1 cellular context compared by ENCODE assay signal in the genomic region with DNA sequence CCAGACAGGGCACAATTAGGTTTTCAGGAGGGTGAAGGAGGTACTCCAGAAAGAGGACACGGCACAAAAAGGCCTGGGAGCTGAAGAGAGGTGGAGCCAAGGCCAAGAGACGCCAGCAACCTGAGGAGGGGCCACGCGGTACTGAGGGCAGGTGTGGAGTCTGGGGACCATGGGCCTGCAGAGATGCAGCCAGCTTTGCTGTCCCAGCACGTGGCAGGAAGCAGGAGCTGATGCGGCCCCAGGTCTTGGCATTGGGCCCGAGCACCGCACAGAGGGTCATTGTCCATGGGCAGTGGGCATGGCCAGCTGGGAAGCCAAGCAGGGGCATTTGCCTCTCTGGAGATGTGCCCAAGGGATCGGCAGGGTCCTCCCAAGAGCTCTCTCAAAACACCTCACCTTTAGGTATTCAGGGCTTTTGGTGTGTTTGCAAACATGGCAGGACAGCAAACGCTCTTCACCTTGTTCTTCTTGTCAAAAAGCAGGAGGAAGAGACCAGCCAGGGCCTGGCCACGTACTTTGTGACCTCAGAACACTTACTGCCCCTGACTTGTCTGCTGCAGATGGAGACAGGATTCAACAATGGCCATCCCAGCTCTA.
TF ChIP-seq lines count a peak whose summit lies in the region.

No MANE protein-coding gene starts in this region.

TF ChIP-seq in HepG2, 621 proteins besides CTCF, POLR2A, EP300 and RAD21 (continued from another document and continues in another):
- TF ChIP-seq CEBPZ (IDR thresholded peaks at IDR 0.05; ENCODE audit: low read length) (no peak), ZNF768 (CRISPR knock-in tag; IDR thresholded peaks at IDR 0.05) (peak; percentile 74; the same call in 1 of the 2 replicates), THYN1 (CRISPR knock-in tag; IDR thresholded peaks at IDR 0.05; ENCODE audit: borderline replicate concordance, low read depth) (0 out of 2 replicates have a peak, but pooled peaks have one; percentile 51), SALL2 (CRISPR knock-in tag; IDR thresholded peaks at IDR 0.05) (0 out of 2 replicates have a peak, but pooled peaks have one; percentile 40), MEIS2 (CRISPR knock-in tag; IDR thresholded peaks at IDR 0.05) (no peak), ZNF160 (CRISPR knock-in tag; IDR thresholded peaks at IDR 0.05) (0 out of 2 replicates have a peak, but pooled peaks have one; percentile 52), ZNF644 (CRISPR knock-in tag; IDR thresholded peaks at IDR 0.05; ENCODE audit: low read depth) (peak; percentile 65), PHF20 (CRISPR knock-in tag; IDR thresholded peaks at IDR 0.05) (no peak), CBX5 (CRISPR knock-in tag; IDR thresholded peaks at IDR 0.05; ENCODE audit: borderline replicate concordance) (peak; percentile 63; the same call in 1 of the 2 replicates), ARID2 (CRISPR knock-in tag; IDR thresholded peaks at IDR 0.05; ENCODE audit: borderline replicate concordance) (peak; percentile 83; the same call in 1 of the 2 replicates), MIER3 (CRISPR knock-in tag; IDR thresholded peaks at IDR 0.05; ENCODE audit: borderline replicate concordance) (0 out of 2 replicates have a peak, but pooled peaks have one; percentile 61), BCL3 (CRISPR knock-in tag; IDR thresholded peaks at IDR 0.05) (0 out of 2 replicates have a peak, but pooled peaks have one; percentile 45), ZNF512 (CRISPR knock-in tag; IDR thresholded peaks at IDR 0.05) (0 out of 2 replicates have a peak, but pooled peaks have one; percentile 61), SALL1 (CRISPR knock-in tag; IDR thresholded peaks at IDR 0.05) (peak; percentile 77), MXD4 (CRISPR knock-in tag; IDR thresholded peaks at IDR 0.05) (peak; percentile 65; the same call in 1 of the 2 replicates), ZNF546 (CRISPR knock-in tag; conservative IDR thresholded peaks at IDR 0.05) (no peak), ZNF746 (CRISPR knock-in tag; IDR thresholded peaks at IDR 0.05) (no peak; the same call in 1 of the 2 replicates), KDM5B (CRISPR knock-in tag; IDR thresholded peaks at IDR 0.05; ENCODE audit: borderline replicate concordance) (peak; percentile 71; the same call in 1 of the 2 replicates), ZNF350 (CRISPR knock-in tag; IDR thresholded peaks at IDR 0.05; ENCODE audit: borderline replicate concordance, low read depth) (peak; percentile 64; the same call in 1 of the 2 replicates), ZNF367 (CRISPR knock-in tag; IDR thresholded peaks at IDR 0.05; ENCODE audit: borderline replicate concordance) (no peak), NFAT5 (CRISPR knock-in tag; IDR thresholded peaks at IDR 0.05) (0 out of 2 replicates have a peak, but pooled peaks have one; percentile 32), ZNF605 (CRISPR knock-in tag; IDR thresholded peaks at IDR 0.05) (peak; percentile 61; the same call in 1 of the 2 replicates), ZFP91 (CRISPR knock-in tag; IDR thresholded peaks at IDR 0.05; ENCODE audit: borderline replicate concordance) (peak; percentile 54; the same call in 1 of the 2 replicates)
- TF ChIP-seq, protein P1, sequence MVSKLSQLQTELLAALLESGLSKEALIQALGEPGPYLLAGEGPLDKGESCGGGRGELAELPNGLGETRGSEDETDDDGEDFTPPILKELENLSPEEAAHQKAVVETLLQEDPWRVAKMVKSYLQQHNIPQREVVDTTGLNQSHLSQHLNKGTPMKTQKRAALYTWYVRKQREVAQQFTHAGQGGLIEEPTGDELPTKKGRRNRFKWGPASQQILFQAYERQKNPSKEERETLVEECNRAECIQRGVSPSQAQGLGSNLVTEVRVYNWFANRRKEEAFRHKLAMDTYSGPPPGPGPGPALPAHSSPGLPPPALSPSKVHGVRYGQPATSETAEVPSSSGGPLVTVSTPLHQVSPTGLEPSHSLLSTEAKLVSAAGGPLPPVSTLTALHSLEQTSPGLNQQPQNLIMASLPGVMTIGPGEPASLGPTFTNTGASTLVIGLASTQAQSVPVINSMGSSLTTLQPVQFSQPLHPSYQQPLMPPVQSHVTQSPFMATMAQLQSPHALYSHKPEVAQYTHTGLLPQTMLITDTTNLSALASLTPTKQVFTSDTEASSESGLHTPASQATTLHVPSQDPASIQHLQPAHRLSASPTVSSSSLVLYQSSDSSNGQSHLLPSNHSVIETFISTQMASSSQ (IDR thresholded peaks at IDR 0.05; ENCODE audit: low read depth): no peak
- TF ChIP-seq, protein P1 (CRISPR knock-in tag; IDR thresholded peaks at IDR 0.05; ENCODE audit: borderline replicate concordance): peak; percentile 65; the same call in 1 of the 2 replicates
- TF ChIP-seq, protein P2, sequence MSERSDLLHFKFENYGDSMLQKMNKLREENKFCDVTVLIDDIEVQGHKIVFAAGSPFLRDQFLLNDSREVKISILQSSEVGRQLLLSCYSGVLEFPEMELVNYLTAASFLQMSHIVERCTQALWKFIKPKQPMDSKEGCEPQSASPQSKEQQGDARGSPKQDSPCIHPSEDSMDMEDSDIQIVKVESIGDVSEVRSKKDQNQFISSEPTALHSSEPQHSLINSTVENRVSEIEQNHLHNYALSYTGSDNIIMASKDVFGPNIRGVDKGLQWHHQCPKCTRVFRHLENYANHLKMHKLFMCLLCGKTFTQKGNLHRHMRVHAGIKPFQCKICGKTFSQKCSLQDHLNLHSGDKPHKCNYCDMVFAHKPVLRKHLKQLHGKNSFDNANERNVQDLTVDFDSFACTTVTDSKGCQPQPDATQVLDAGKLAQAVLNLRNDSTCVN (CRISPR knock-in tag; IDR thresholded peaks at IDR 0.05; ENCODE audit: borderline replicate concordance): 0 out of 2 replicates have a peak, but pooled peaks have one; percentile 33
